ENCODE assay signal across 25 cellular contexts in the genomic region with DNA sequence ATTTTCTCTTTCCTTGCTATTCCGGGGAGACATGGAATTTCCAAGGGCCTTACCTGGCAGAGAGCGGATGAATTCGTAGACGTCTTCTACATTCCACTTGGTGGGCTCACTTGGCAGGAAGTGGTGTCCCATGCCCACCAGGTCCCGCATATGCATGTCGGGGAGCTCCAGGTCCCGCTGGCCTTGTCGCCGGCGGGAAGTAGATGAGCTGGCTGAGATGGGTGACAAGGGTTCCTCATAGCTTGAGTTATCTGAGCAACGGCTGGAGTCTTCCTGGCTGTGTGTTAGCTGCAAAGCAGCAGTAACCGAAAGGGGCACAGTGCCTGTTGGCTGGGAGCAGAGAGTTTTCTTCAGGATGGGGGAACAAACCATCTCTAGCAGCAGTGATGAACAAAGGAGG. TPM values are rescaled to one million over a fixed set of nuclear protein-coding genes. Genes with fewer than 3 reads are reported as not detected.
DNase-seq lines count a peak whose midpoint lies in the region; FAIRE-seq and TF ChIP-seq lines count a peak whose summit lies in the region.
"Had no signal": no experiment of that assay in that cellular context is flagged by ENCODE, and none has a peak within 500 bp of the region (broad histone marks: within the 10 kb centered on the region; RNA-seq: fewer than 3 reads in every experiment).

No MANE protein-coding gene starts in this region.

- H3K4me3 ChIP-seq in breast epithelium (no peak overlapping the region), smooth muscle cell (no peak overlapping the region)
- H3K4me3 ChIP-seq: mucosa of descending colon had no signal

- TF ChIP-seq POLR2A in breast epithelium (IDR thresholded peaks at IDR 0.05) = no peak

- H3K4me1 ChIP-seq in breast epithelium (peaks cover 9 to 25% of the 10 kb centered on the region in 2 donors), smooth muscle cell (ENCODE audit: low read depth) (no peaks in the 10 kb centered on the region)

- peaks cover 16% of the 10 kb centered on the region for H3F3A ChIP-seq in smooth muscle cell (ENCODE audit: low read depth)

- intact Hi-C loops in breast epithelium (cut with DNase I; ENCODE audit: low total_unique reads) = no loop called here

- TF ChIP-seq CTCF in HFFc6 (IDR thresholded peaks at IDR 0.05) (no peak), breast epithelium (IDR thresholded peaks at IDR 0.05) (no peak), smooth muscle cell (IDR thresholded peaks at IDR 0.05; ENCODE audit: borderline replicate concordance, insufficient read depth, poor library complexity, severe bottlenecking) (no peak), progenitor cell of endocrine pancreas (IDR thresholded peaks at IDR 0.05; ENCODE audit: unreplicated experiment) (no peak), D721Med (IDR thresholded peaks at IDR 0.05; ENCODE audit: insufficient read depth, missing control alignments) (no peak)

- 96% methylated on average over 12 of the region's 12 CpGs for WGBS in smooth muscle cell (ENCODE audit: low lambda C conversion rate)

- no peaks in the 10 kb centered on the region for H3K27me3 ChIP-seq in breast epithelium
- no peaks in the 10 kb centered on the region for H3K27me3 ChIP-seq in layer of hippocampus (ENCODE audit: control insufficient read depth, insufficient read depth, low read length)
- H3K27me3 ChIP-seq in smooth muscle cell (ENCODE audit: low read depth) = no peaks in the 10 kb centered on the region
- H3K27me3 ChIP-seq: foreskin keratinocyte had no signal

- H3K79me2 ChIP-seq in smooth muscle cell (ENCODE audit: low read depth) = peaks cover 33% of the 10 kb centered on the region

- H3K9me3 ChIP-seq in breast epithelium (no peaks in the 10 kb centered on the region), smooth muscle cell (replicated peaks; ENCODE audit: low read depth) (no peaks in the 10 kb centered on the region)
- H3K9me3 ChIP-seq: mucosa of descending colon had no signal

- H3K27me3 Mint-ChIP-seq in HFFc6 (ENCODE audit: insufficient read depth) (no peaks in the 10 kb centered on the region; the same call in 1 of the 2 replicates), progenitor cell of endocrine pancreas (no peaks in the 10 kb centered on the region)
- H3K27me3 Mint-ChIP-seq: activated naive CD8-positive, alpha-beta T cell had no signal

- no peak for FAIRE-seq in D721Med (lab: Jason Lieb, UNC)
- FAIRE-seq: bronchial epithelial cell, endothelial cell of umbilical vein, HepG2 had no signal

- H3K4me1 Mint-ChIP-seq in HFFc6 (ENCODE audit: low read depth) (peaks cover 73% of the 10 kb centered on the region), progenitor cell of endocrine pancreas (ENCODE audit: low read depth) (peaks cover 3% of the 10 kb centered on the region)

- H3K36me3 ChIP-seq in breast epithelium (peaks cover 21% of the 10 kb centered on the region), smooth muscle cell (ENCODE audit: low read depth) (peaks cover 15% of the 10 kb centered on the region)

- H4K20me1 ChIP-seq in smooth muscle cell (ENCODE audit: low read depth) = peaks cover 100% of the 10 kb centered on the region

- H3K9me3 Mint-ChIP-seq in HFFc6 (no peaks in the 10 kb centered on the region), progenitor cell of endocrine pancreas (ENCODE audit: low read depth) (no peaks in the 10 kb centered on the region)
- H3K9me3 Mint-ChIP-seq: activated T-cell treated with anti-CD3 and anti-CD28 coated beads, Interleukin-2, amount 50 U/mL, for 4 hours; CD8-positive, alpha-beta T cell had no signal

- H3K36me3 Mint-ChIP-seq in HFFc6 (ENCODE audit: low read depth) (peaks cover 54% of the 10 kb centered on the region), progenitor cell of endocrine pancreas (ENCODE audit: insufficient read depth) (peaks cover 43% of the 10 kb centered on the region)

- H3K4me3 Mint-ChIP-seq in HFFc6 = peak overlapping the region; percentile 23; the same call in 1 of the 2 replicates
- no peak overlapping the region for H3K4me3 Mint-ChIP-seq in progenitor cell of endocrine pancreas (ENCODE audit: low read depth)
- H3K4me3 Mint-ChIP-seq: activated naive CD8-positive, alpha-beta T cell; activated T-cell treated with anti-CD3 and anti-CD28 coated beads, Interleukin-2, amount 50 U/mL, for 4 hours; CD8-positive, alpha-beta T cell had no signal

- no peak overlapping the region for H2AFZ ChIP-seq in smooth muscle cell (ENCODE audit: low read depth)

- H3K27ac Mint-ChIP-seq in HFFc6 (peak overlapping the region; percentile 82), progenitor cell of endocrine pancreas (no peak overlapping the region)
- H3K27ac Mint-ChIP-seq: activated naive CD8-positive, alpha-beta T cell; CD8-positive, alpha-beta T cell had no signal

- DNase-seq in HFFc6 (no peak), breast epithelium (ENCODE audit: low spot score in 2 of 2) (peak in 1 of 2 donors; percentile 20), smooth muscle cell (lab: John Stamatoyannopoulos, UW; ENCODE audit: unreplicated experiment) (no peak), progenitor cell of endocrine pancreas (ENCODE audit: low spot score, unreplicated experiment) (no peak), Ammon's horn (ENCODE audit: low spot score) (no peak), D721Med (ENCODE audit: insufficient read length, low spot score) (no peak), middle frontal gyrus (ENCODE audit: extremely low spot score, low spot score) (no peak)
- DNase-seq: activated CD4-positive, alpha-beta T cell treated with anti-CD3 and anti-CD28 coated beads for 1 hour; activated CD8-positive, alpha-beta memory T cell treated with anti-CD3 and anti-CD28 coated beads for 24 hours; activated T-cell treated with anti-CD3 and anti-CD28 coated beads, Interleukin-2, amount 50 U/mL, for 4 hours; CD8-positive, alpha-beta T cell; dermis blood vessel endothelial cell; hippocampal formation; kidney glomerular epithelial cell; mucosa of descending colon; NCI-H1436; NCI-H526 treated with DMSO at 0.1 percent for 48 hours; SW 1271 had no signal

- H3K9ac ChIP-seq in smooth muscle cell (ENCODE audit: low read depth) = no peak overlapping the region

- H3K4me2 ChIP-seq in smooth muscle cell = no peak overlapping the region

- H3K27ac ChIP-seq in breast epithelium = peak overlapping the region; percentile 27 to 40
- H3K27ac ChIP-seq in layer of hippocampus (ENCODE audit: low read depth, low read length) = peak overlapping the region; percentile 4
- H3K27ac ChIP-seq in smooth muscle cell (ENCODE audit: low read depth) = peak overlapping the region; percentile 55
- H3K27ac ChIP-seq: foreskin keratinocyte had no signal

RNA-seq across cellular contexts. Expression of a gene that starts 7.9 kb away (rescaled TPM):
- not detected for total RNA-seq in HFFc6 (2021; fragmentation: NEBNext Ultra II Directional; extraction: Animal tissue kit (Norgen Biotek cat#: 25700))
- total RNA-seq in breast epithelium (not detected), smooth muscle cell (not detected in 2 replicates), progenitor cell of endocrine pancreas (0.29 and 0.40 TPM in 2 replicates)
- polyA plus RNA-seq in smooth muscle cell = not detected in 2 replicates
- total RNA-seq: bronchial epithelial cell; CD8-positive, alpha-beta T cell; dermis blood vessel endothelial cell; endothelial cell of umbilical vein; foreskin keratinocyte; HepG2; mucosa of descending colon; temporal lobe had no signal
- polyA plus RNA-seq: endothelial cell of umbilical vein, foreskin keratinocyte, HepG2 had no signal

Comparison
In these comparisons a context has a peak if more than half of its experiments do, and no peak if none do; other contexts are left out.
1. H3K27ac ChIP-seq: peak in every context shown above with its lines; median percentile 55 in smooth muscle cell; 34 in breast epithelium; 4 in layer of hippocampus.